ENCODE assay signal across 15 cellular contexts in genomic region chr17:20521532-20521931, GRCh38. TPM values are rescaled to one million over a fixed set of nuclear protein-coding genes. Genes with fewer than 3 reads are reported as not detected.
"Had no signal": no experiment of that assay in that cellular context is flagged by ENCODE, and none has a peak within 500 bp of the region (broad histone marks: within the 10 kb centered on the region; RNA-seq: fewer than 3 reads in every experiment).

No MANE protein-coding gene starts in this region.

RNA-seq across cellular contexts. Expression of gene LGALS9B, which starts 54.2 kb away (rescaled TPM):
- total RNA-seq: subcutaneous adipose tissue, suprapubic skin, temporal lobe, testis, thyroid gland, tibial nerve, upper lobe of right lung, ureter, urinary bladder, uterus had no signal

RNA-seq across cellular contexts. Expression of gene CDRT15L2, which starts 58.0 kb away (rescaled TPM):
- total RNA-seq: stomach, subcutaneous adipose tissue, temporal lobe, thoracic aorta, thyroid gland, tibial nerve, transverse colon, upper lobe of left lung, upper lobe of right lung, ureter, urinary bladder, uterus, vagina had no signal
